In the genomic region with DNA sequence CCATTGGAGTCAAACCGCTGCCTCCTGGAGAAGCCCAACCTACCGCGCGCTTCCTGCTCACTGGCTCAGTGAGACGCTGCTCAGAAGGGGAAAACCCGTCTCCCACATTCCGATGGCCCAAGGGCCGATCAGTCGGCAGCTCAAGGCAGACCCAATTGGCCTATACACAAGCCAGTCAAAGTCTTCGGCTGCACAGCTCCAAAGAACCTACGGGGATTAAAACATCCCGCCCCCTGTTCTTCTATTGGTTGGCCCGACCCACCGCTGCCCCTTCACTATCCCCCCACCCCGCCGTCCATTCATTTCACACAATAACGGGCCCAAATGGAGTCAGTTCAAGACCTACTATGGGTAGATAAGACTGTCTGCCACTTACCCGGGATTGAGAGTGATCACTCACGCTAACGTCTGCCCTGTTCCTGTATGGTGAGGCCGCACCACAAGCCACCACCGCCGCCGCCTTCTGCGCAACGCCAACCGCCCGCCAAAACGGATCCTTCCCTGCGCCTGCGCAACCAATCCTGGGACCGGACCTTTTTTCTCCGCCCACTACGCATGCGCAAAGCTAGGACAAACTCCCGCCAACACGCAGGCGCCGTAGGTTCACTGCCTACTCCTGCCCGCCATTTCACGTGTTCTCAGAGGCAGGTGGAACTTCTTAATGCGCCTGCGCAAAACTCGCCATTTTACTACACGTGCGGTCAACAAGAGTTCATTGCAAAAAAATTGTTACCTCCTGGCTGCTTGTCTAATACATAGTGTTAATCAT, we compare ENCODE assay signal across 1 cellular context.
TF ChIP-seq lines count a peak whose summit lies in the region.

A gene (minus strand): TSS at position 491 of the 769 bp plus-strand sequence. CDS start 22,472 bp downstream, outside the sequence.

TF ChIP-seq in WTC11, 78 proteins besides CTCF, POLR2A, EP300 and RAD21 (continued from another document and continues in another):
- TF ChIP-seq, protein P1, sequence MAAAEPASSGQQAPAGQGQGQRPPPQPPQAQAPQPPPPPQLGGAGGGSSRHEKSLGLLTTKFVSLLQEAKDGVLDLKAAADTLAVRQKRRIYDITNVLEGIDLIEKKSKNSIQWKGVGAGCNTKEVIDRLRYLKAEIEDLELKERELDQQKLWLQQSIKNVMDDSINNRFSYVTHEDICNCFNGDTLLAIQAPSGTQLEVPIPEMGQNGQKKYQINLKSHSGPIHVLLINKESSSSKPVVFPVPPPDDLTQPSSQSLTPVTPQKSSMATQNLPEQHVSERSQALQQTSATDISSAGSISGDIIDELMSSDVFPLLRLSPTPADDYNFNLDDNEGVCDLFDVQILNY (CRISPR knock-in tag; IDR thresholded peaks at IDR 0.05), result peak; percentile 99
- TF ChIP-seq GRHL2 (CRISPR knock-in tag; IDR thresholded peaks at IDR 0.05; ENCODE audit: insufficient replicate concordance, severe bottlenecking) (no peak), PRRX2 (CRISPR knock-in tag; IDR thresholded peaks at IDR 0.05) (peak; percentile 82; the same call in 1 of the 2 replicates), ZNF671 (CRISPR knock-in tag; IDR thresholded peaks at IDR 0.05) (no peak; the same call in 1 of the 2 replicates), FOXP1 (CRISPR knock-in tag; IDR thresholded peaks at IDR 0.05; ENCODE audit: borderline replicate concordance) (no peak; the same call in 1 of the 2 replicates), GABPB1 (CRISPR knock-in tag; IDR thresholded peaks at IDR 0.05) (no peak), CBFB (CRISPR knock-in tag; IDR thresholded peaks at IDR 0.05; ENCODE audit: low read depth) (no peak), ZNF396 (CRISPR knock-in tag; IDR thresholded peaks at IDR 0.05; ENCODE audit: borderline replicate concordance) (no peak), NFE2L1 (CRISPR knock-in tag; IDR thresholded peaks at IDR 0.05) (peak; percentile 78; the same call in 1 of the 2 replicates), OVOL2 (CRISPR knock-in tag; IDR thresholded peaks at IDR 0.05; ENCODE audit: borderline replicate concordance) (no peak), FOXK1 (CRISPR knock-in tag; IDR thresholded peaks at IDR 0.05) (no peak; the same call in 1 of the 2 replicates), ZNF416 (CRISPR knock-in tag; IDR thresholded peaks at IDR 0.05) (no peak), HMGA2 (CRISPR knock-in tag; IDR thresholded peaks at IDR 0.05) (no peak), MXD4 (CRISPR knock-in tag; IDR thresholded peaks at IDR 0.05; ENCODE audit: borderline replicate concordance) (no peak), CREB1 (CRISPR knock-in tag; IDR thresholded peaks at IDR 0.05) (no peak; the same call in 1 of the 2 replicates), TP53 (CRISPR knock-in tag; IDR thresholded peaks at IDR 0.05) (no peak), NFYB (CRISPR knock-in tag; conservative IDR thresholded peaks at IDR 0.05; ENCODE audit: low read depth) (peak; percentile 84), ATF1 (CRISPR knock-in tag; IDR thresholded peaks at IDR 0.05) (0 out of 2 replicates have a peak, but pooled peaks have one; percentile 41), ZNF138 (CRISPR knock-in tag; conservative IDR thresholded peaks at IDR 0.05) (no peak), ZNF263 (CRISPR knock-in tag; IDR thresholded peaks at IDR 0.05; ENCODE audit: low read depth) (no peak), KAT7 (CRISPR knock-in tag; IDR thresholded peaks at IDR 0.05; ENCODE audit: borderline replicate concordance) (no peak), EMX1 (CRISPR knock-in tag; IDR thresholded peaks at IDR 0.05) (0 out of 2 replicates have a peak, but pooled peaks have one; percentile 86), RORB (CRISPR knock-in tag; IDR thresholded peaks at IDR 0.05) (no peak)
- TF ChIP-seq, protein P2, sequence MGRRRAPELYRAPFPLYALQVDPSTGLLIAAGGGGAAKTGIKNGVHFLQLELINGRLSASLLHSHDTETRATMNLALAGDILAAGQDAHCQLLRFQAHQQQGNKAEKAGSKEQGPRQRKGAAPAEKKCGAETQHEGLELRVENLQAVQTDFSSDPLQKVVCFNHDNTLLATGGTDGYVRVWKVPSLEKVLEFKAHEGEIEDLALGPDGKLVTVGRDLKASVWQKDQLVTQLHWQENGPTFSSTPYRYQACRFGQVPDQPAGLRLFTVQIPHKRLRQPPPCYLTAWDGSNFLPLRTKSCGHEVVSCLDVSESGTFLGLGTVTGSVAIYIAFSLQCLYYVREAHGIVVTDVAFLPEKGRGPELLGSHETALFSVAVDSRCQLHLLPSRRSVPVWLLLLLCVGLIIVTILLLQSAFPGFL (CRISPR knock-in tag; IDR thresholded peaks at IDR 0.05; ENCODE audit: borderline replicate concordance), result no peak
- TF ChIP-seq, protein P3, sequence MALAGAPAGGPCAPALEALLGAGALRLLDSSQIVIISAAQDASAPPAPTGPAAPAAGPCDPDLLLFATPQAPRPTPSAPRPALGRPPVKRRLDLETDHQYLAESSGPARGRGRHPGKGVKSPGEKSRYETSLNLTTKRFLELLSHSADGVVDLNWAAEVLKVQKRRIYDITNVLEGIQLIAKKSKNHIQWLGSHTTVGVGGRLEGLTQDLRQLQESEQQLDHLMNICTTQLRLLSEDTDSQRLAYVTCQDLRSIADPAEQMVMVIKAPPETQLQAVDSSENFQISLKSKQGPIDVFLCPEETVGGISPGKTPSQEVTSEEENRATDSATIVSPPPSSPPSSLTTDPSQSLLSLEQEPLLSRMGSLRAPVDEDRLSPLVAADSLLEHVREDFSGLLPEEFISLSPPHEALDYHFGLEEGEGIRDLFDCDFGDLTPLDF (CRISPR knock-in tag; IDR thresholded peaks at IDR 0.05), result no peak; the same call in 1 of the 2 replicates
- TF ChIP-seq, protein P4, sequence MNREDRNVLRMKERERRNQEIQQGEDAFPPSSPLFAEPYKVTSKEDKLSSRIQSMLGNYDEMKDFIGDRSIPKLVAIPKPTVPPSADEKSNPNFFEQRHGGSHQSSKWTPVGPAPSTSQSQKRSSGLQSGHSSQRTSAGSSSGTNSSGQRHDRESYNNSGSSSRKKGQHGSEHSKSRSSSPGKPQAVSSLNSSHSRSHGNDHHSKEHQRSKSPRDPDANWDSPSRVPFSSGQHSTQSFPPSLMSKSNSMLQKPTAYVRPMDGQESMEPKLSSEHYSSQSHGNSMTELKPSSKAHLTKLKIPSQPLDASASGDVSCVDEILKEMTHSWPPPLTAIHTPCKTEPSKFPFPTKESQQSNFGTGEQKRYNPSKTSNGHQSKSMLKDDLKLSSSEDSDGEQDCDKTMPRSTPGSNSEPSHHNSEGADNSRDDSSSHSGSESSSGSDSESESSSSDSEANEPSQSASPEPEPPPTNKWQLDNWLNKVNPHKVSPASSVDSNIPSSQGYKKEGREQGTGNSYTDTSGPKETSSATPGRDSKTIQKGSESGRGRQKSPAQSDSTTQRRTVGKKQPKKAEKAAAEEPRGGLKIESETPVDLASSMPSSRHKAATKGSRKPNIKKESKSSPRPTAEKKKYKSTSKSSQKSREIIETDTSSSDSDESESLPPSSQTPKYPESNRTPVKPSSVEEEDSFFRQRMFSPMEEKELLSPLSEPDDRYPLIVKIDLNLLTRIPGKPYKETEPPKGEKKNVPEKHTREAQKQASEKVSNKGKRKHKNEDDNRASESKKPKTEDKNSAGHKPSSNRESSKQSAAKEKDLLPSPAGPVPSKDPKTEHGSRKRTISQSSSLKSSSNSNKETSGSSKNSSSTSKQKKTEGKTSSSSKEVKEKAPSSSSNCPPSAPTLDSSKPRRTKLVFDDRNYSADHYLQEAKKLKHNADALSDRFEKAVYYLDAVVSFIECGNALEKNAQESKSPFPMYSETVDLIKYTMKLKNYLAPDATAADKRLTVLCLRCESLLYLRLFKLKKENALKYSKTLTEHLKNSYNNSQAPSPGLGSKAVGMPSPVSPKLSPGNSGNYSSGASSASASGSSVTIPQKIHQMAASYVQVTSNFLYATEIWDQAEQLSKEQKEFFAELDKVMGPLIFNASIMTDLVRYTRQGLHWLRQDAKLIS (CRISPR knock-in tag; IDR thresholded peaks at IDR 0.05; ENCODE audit: borderline replicate concordance), result no peak; the same call in 1 of the 2 replicates
- TF ChIP-seq, protein P5, sequence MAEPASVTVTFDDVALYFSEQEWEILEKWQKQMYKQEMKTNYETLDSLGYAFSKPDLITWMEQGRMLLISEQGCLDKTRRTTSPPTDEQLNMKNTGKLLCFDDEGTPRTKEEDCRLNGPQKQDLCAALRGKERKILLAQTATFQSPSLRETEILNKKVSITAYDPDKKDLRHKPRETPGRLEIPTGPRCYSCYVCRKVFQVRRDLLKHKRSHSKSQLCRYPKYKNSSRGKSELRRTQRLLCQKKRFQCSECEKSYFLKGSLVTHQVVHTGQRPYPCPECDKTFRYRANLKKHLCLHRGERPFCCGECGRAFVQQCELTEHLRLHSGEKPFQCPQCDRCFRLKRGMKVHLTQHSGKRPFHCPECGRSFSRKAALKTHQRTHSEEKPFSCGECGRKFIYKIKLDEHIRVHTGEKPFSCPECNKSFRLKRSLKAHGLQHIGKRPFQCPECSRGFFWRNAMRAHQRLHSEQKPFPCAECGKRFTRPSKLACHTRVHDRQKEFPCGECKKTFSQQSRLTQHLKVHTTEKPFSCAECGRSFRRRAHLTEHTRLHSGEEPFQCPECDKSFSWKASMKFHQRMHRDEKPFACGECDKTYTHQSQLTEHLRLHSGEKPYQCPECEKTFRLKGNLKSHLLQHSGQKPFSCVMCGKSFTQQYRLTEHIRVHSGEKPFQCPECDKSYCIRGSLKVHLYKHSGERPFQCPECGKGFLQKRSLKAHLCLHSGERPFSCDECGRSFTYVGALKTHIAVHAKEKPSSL (CRISPR knock-in tag; conservative IDR thresholded peaks at IDR 0.05), result no peak
- TF ChIP-seq, protein P6, sequence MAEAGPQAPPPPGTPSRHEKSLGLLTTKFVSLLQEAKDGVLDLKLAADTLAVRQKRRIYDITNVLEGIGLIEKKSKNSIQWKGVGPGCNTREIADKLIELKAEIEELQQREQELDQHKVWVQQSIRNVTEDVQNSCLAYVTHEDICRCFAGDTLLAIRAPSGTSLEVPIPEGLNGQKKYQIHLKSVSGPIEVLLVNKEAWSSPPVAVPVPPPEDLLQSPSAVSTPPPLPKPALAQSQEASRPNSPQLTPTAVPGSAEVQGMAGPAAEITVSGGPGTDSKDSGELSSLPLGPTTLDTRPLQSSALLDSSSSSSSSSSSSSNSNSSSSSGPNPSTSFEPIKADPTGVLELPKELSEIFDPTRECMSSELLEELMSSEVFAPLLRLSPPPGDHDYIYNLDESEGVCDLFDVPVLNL (CRISPR knock-in tag; IDR thresholded peaks at IDR 0.05; ENCODE audit: borderline replicate concordance, low read depth), result peak; percentile 85; the same call in 1 of the 2 replicates
- TF ChIP-seq, protein P7, sequence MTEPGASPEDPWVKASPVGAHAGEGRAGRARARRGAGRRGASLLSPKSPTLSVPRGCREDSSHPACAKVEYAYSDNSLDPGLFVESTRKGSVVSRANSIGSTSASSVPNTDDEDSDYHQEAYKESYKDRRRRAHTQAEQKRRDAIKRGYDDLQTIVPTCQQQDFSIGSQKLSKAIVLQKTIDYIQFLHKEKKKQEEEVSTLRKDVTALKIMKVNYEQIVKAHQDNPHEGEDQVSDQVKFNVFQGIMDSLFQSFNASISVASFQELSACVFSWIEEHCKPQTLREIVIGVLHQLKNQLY (CRISPR knock-in tag; IDR thresholded peaks at IDR 0.05), result no peak
- TF ChIP-seq, protein P8, sequence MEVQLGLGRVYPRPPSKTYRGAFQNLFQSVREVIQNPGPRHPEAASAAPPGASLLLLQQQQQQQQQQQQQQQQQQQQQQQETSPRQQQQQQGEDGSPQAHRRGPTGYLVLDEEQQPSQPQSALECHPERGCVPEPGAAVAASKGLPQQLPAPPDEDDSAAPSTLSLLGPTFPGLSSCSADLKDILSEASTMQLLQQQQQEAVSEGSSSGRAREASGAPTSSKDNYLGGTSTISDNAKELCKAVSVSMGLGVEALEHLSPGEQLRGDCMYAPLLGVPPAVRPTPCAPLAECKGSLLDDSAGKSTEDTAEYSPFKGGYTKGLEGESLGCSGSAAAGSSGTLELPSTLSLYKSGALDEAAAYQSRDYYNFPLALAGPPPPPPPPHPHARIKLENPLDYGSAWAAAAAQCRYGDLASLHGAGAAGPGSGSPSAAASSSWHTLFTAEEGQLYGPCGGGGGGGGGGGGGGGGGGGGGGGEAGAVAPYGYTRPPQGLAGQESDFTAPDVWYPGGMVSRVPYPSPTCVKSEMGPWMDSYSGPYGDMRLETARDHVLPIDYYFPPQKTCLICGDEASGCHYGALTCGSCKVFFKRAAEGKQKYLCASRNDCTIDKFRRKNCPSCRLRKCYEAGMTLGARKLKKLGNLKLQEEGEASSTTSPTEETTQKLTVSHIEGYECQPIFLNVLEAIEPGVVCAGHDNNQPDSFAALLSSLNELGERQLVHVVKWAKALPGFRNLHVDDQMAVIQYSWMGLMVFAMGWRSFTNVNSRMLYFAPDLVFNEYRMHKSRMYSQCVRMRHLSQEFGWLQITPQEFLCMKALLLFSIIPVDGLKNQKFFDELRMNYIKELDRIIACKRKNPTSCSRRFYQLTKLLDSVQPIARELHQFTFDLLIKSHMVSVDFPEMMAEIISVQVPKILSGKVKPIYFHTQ (CRISPR knock-in tag; IDR thresholded peaks at IDR 0.05), result 0 out of 2 replicates have a peak, but pooled peaks have one; percentile 4
- TF ChIP-seq, protein P9, sequence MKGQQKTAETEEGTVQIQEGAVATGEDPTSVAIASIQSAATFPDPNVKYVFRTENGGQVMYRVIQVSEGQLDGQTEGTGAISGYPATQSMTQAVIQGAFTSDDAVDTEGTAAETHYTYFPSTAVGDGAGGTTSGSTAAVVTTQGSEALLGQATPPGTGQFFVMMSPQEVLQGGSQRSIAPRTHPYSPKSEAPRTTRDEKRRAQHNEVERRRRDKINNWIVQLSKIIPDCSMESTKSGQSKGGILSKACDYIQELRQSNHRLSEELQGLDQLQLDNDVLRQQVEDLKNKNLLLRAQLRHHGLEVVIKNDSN (CRISPR knock-in tag; IDR thresholded peaks at IDR 0.05), result no peak; the same call in 1 of the 2 replicates
- TF ChIP-seq, protein P10, sequence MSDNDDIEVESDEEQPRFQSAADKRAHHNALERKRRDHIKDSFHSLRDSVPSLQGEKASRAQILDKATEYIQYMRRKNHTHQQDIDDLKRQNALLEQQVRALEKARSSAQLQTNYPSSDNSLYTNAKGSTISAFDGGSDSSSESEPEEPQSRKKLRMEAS (CRISPR knock-in tag; IDR thresholded peaks at IDR 0.05), result peak; percentile 91
- TF ChIP-seq, protein P11, sequence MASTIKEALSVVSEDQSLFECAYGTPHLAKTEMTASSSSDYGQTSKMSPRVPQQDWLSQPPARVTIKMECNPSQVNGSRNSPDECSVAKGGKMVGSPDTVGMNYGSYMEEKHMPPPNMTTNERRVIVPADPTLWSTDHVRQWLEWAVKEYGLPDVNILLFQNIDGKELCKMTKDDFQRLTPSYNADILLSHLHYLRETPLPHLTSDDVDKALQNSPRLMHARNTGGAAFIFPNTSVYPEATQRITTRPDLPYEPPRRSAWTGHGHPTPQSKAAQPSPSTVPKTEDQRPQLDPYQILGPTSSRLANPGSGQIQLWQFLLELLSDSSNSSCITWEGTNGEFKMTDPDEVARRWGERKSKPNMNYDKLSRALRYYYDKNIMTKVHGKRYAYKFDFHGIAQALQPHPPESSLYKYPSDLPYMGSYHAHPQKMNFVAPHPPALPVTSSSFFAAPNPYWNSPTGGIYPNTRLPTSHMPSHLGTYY (CRISPR knock-in tag; IDR thresholded peaks at IDR 0.05), result no peak
- TF ChIP-seq, protein P12, sequence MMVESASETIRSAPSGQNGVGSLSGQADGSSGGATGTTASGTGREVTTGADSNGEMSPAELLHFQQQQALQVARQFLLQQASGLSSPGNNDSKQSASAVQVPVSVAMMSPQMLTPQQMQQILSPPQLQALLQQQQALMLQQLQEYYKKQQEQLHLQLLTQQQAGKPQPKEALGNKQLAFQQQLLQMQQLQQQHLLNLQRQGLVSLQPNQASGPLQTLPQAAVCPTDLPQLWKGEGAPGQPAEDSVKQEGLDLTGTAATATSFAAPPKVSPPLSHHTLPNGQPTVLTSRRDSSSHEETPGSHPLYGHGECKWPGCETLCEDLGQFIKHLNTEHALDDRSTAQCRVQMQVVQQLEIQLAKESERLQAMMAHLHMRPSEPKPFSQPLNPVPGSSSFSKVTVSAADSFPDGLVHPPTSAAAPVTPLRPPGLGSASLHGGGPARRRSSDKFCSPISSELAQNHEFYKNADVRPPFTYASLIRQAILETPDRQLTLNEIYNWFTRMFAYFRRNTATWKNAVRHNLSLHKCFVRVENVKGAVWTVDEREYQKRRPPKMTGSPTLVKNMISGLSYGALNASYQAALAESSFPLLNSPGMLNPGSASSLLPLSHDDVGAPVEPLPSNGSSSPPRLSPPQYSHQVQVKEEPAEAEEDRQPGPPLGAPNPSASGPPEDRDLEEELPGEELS (CRISPR knock-in tag; IDR thresholded peaks at IDR 0.05), result peak; percentile 34; the same call in 1 of the 2 replicates
